ENCODE assay signal across 1 cellular context in the genomic region with DNA sequence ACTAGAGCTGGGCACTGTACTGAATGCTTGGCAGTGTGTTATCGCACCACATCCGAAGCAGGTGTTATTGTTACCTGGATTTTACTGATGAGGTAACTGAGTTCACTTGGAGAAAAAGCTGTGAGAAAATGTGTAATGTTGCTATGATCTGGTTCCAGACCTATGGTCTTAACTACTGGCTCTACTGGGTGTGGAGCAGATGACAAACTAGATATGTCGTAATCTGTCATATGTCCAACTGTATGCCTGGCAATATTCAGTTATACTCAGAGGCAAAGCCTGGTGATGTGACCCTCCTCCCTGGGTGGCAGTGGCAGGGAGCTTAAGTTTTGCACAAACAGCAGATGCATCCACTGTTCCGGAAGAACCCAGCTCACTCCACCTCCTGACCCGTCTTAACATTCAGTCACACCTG.
A peak's percentile ranks its signal among the peaks of the same experiment; 100 is the strongest.
TF ChIP-seq lines count a peak whose summit lies in the region.

No MANE protein-coding gene starts in this region.

TF ChIP-seq in K562, 482 proteins besides CTCF, POLR2A, EP300 and RAD21 (continued from another document):
- TF ChIP-seq, protein P1, sequence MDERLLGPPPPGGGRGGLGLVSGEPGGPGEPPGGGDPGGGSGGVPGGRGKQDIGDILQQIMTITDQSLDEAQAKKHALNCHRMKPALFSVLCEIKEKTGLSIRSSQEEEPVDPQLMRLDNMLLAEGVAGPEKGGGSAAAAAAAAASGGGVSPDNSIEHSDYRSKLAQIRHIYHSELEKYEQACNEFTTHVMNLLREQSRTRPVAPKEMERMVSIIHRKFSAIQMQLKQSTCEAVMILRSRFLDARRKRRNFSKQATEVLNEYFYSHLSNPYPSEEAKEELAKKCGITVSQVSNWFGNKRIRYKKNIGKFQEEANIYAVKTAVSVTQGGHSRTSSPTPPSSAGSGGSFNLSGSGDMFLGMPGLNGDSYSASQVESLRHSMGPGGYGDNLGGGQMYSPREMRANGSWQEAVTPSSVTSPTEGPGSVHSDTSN (CRISPR knock-in tag; IDR thresholded peaks at IDR 0.05; ENCODE audit: low read depth) = no peak
- TF ChIP-seq, protein P1 (tag; conservative IDR thresholded peaks at IDR 0.05; ENCODE audit: low read depth) = no peak
- 0 out of 2 replicates have a peak, but pooled peaks have one; percentile 54 for TF ChIP-seq ZNF589 (CRISPR knock-in tag; IDR thresholded peaks at IDR 0.05; ENCODE audit: low read depth)
- 0 out of 2 replicates have a peak, but pooled peaks have one; percentile 3 for TF ChIP-seq TEAD4 (IDR thresholded peaks at IDR 0.05; ENCODE audit: low read length)
- TF ChIP-seq TEAD4 (CRISPR knock-in tag; IDR thresholded peaks at IDR 0.05; ENCODE audit: borderline replicate concordance) = no peak
- 0 out of 2 replicates have a peak, but pooled peaks have one; percentile 7 for TF ChIP-seq SMARCA4 (IDR thresholded peaks at IDR 0.05)
- TF ChIP-seq, protein P2, sequence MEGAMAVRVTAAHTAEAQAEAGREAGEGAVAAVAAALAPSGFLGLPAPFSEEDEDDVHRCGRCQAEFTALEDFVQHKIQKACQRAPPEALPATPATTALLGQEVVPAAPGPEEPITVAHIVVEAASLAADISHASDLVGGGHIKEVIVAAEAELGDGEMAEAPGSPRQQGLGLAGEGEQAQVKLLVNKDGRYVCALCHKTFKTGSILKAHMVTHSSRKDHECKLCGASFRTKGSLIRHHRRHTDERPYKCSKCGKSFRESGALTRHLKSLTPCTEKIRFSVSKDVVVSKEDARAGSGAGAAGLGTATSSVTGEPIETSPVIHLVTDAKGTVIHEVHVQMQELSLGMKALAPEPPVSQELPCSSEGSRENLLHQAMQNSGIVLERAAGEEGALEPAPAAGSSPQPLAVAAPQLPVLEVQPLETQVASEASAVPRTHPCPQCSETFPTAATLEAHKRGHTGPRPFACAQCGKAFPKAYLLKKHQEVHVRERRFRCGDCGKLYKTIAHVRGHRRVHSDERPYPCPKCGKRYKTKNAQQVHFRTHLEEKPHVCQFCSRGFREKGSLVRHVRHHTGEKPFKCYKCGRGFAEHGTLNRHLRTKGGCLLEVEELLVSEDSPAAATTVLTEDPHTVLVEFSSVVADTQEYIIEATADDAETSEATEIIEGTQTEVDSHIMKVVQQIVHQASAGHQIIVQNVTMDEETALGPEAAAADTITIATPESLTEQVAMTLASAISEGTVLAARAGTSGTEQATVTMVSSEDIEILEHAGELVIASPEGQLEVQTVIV (CRISPR knock-in tag; IDR thresholded peaks at IDR 0.05; ENCODE audit: borderline replicate concordance) = no peak
- TF ChIP-seq SLC30A9 (CRISPR knock-in tag; IDR thresholded peaks at IDR 0.05) = no peak
- TF ChIP-seq PHB2 (IDR thresholded peaks at IDR 0.05; ENCODE audit: low read depth) = no peak
- TF ChIP-seq, protein P3, sequence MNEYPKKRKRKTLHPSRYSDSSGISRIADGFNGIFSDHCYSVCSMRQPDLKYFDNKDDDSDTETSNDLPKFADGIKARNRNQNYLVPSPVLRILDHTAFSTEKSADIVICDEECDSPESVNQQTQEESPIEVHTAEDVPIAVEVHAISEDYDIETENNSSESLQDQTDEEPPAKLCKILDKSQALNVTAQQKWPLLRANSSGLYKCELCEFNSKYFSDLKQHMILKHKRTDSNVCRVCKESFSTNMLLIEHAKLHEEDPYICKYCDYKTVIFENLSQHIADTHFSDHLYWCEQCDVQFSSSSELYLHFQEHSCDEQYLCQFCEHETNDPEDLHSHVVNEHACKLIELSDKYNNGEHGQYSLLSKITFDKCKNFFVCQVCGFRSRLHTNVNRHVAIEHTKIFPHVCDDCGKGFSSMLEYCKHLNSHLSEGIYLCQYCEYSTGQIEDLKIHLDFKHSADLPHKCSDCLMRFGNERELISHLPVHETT (CRISPR knock-in tag; conservative IDR thresholded peaks at IDR 0.05 in 1 of 2, IDR thresholded peaks at IDR 0.05 in 1 of 2) = 0 out of 4 replicates have a peak, but pooled peaks of 1 of the 2 experiments have one; percentile 9
- no peak for TF ChIP-seq KLF16 (IDR thresholded peaks at IDR 0.05)
- TF ChIP-seq SMARCC2 (IDR thresholded peaks at IDR 0.05; ENCODE audit: low read depth) = 0 out of 2 replicates have a peak, but pooled peaks have one; percentile 20
- TF ChIP-seq CEBPB (tag; IDR thresholded peaks at IDR 0.05) = peak; percentile 84
- TF ChIP-seq CBFA2T3 (IDR thresholded peaks at IDR 0.05) = peak; percentile 52
- TF ChIP-seq GATAD2B (IDR thresholded peaks at IDR 0.05; ENCODE audit: borderline replicate concordance) = peak; percentile 42; the same call in 1 of the 2 replicates
- TF ChIP-seq ELF2 (CRISPR knock-in tag; IDR thresholded peaks at IDR 0.05) = no peak
- no peak for TF ChIP-seq MAFF (IDR thresholded peaks at IDR 0.05; ENCODE audit: low read length)
- no peak for TF ChIP-seq CBX5 (IDR thresholded peaks at IDR 0.05; ENCODE audit: borderline replicate concordance, low read depth)
- TF ChIP-seq CEBPG (CRISPR knock-in tag; IDR thresholded peaks at IDR 0.05) = no peak
- TF ChIP-seq CEBPG (tag; conservative IDR thresholded peaks at IDR 0.05 in 1 of 2, IDR thresholded peaks at IDR 0.05 in 1 of 2) = peak; percentile 54 to 78
- TF ChIP-seq, protein P4, sequence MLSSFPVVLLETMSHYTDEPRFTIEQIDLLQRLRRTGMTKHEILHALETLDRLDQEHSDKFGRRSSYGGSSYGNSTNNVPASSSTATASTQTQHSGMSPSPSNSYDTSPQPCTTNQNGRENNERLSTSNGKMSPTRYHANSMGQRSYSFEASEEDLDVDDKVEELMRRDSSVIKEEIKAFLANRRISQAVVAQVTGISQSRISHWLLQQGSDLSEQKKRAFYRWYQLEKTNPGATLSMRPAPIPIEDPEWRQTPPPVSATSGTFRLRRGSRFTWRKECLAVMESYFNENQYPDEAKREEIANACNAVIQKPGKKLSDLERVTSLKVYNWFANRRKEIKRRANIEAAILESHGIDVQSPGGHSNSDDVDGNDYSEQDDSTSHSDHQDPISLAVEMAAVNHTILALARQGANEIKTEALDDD (IDR thresholded peaks at IDR 0.05) = peak; percentile 85
- TF ChIP-seq, protein P5, sequence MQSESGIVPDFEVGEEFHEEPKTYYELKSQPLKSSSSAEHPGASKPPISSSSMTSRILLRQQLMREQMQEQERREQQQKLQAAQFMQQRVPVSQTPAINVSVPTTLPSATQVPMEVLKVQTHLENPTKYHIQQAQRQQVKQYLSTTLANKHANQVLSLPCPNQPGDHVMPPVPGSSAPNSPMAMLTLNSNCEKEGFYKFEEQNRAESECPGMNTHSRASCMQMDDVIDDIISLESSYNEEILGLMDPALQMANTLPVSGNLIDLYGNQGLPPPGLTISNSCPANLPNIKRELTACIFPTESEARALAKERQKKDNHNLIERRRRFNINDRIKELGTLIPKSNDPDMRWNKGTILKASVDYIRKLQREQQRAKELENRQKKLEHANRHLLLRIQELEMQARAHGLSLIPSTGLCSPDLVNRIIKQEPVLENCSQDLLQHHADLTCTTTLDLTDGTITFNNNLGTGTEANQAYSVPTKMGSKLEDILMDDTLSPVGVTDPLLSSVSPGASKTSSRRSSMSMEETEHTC (IDR thresholded peaks at IDR 0.05) = peak; percentile 62; the same call in 1 of the 2 replicates
- TF ChIP-seq E2F3 (CRISPR knock-in tag; IDR thresholded peaks at IDR 0.05) = no peak
- 0 out of 4 replicates have a peak, but pooled peaks of 1 of the 2 experiments have one; percentile 7 for TF ChIP-seq SRF (CRISPR knock-in tag; IDR thresholded peaks at IDR 0.05)
- 0 out of 2 replicates have a peak, but pooled peaks have one; percentile 37 for TF ChIP-seq HDAC2 (IDR thresholded peaks at IDR 0.05)
- TF ChIP-seq HIVEP1 (CRISPR knock-in tag; IDR thresholded peaks at IDR 0.05) = 0 out of 2 replicates have a peak, but pooled peaks have one; percentile 7
- no peak for TF ChIP-seq PURB (CRISPR knock-in tag; IDR thresholded peaks at IDR 0.05; ENCODE audit: low read depth)
- TF ChIP-seq ZNF586 (CRISPR knock-in tag; conservative IDR thresholded peaks at IDR 0.05) = no peak
- 0 out of 2 replicates have a peak, but pooled peaks have one; percentile 29 for TF ChIP-seq CREB1 (IDR thresholded peaks at IDR 0.05)
- TF ChIP-seq CREB1 (CRISPR knock-in tag; IDR thresholded peaks at IDR 0.05) = no peak
